ENCODE assay signal across 1 cellular context in the genomic region with DNA sequence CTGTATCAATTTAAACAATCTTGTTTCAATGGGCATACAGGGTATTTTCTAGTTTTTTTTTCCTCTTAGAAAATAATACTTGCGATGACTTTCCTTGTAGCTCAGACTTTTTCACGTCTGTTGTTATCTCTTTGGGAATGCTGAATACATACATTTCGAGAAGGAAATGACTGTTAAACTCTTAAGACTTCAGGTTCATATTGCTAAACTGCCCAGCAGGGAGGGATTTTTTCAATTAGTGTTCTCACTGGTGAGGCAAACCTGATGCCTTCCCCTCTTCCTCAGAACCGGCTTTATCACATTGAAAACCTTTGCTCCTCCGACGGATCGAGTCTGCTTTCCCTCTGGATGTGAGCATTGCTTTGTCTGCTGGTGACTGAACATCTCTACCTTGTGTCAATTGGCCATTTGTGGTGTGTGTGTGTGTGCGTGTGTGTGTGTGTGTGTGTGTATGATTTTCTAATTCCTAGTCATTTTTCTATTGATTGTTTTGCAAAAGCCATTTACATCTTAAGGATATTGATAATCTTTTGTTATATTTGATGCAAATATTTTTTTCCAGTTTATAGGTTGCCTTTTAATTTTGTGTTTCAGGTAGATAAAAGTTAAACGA.
TF ChIP-seq lines count a peak whose summit lies in the region.

No MANE protein-coding gene starts in this region.

TF ChIP-seq in GM12878, 131 proteins besides CTCF, POLR2A, EP300 and RAD21 (continued from another document):
- TF ChIP-seq, protein P1, sequence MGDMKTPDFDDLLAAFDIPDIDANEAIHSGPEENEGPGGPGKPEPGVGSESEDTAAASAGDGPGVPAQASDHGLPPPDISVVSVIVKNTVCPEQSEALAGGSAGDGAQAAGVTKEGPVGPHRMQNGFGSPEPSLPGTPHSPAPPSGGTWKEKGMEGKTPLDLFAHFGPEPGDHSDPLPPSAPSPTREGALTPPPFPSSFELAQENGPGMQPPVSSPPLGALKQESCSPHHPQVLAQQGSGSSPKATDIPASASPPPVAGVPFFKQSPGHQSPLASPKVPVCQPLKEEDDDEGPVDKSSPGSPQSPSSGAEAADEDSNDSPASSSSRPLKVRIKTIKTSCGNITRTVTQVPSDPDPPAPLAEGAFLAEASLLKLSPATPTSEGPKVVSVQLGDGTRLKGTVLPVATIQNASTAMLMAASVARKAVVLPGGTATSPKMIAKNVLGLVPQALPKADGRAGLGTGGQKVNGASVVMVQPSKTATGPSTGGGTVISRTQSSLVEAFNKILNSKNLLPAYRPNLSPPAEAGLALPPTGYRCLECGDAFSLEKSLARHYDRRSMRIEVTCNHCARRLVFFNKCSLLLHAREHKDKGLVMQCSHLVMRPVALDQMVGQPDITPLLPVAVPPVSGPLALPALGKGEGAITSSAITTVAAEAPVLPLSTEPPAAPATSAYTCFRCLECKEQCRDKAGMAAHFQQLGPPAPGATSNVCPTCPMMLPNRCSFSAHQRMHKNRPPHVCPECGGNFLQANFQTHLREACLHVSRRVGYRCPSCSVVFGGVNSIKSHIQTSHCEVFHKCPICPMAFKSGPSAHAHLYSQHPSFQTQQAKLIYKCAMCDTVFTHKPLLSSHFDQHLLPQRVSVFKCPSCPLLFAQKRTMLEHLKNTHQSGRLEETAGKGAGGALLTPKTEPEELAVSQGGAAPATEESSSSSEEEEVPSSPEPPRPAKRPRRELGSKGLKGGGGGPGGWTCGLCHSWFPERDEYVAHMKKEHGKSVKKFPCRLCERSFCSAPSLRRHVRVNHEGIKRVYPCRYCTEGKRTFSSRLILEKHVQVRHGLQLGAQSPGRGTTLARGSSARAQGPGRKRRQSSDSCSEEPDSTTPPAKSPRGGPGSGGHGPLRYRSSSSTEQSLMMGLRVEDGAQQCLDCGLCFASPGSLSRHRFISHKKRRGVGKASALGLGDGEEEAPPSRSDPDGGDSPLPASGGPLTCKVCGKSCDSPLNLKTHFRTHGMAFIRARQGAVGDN (IDR thresholded peaks at IDR 0.05), result no peak
- TF ChIP-seq NR2F1 (conservative IDR thresholded peaks at IDR 0.05) (no peak), SIX5 (IDR thresholded peaks at IDR 0.05; ENCODE audit: low read depth, low read length, severe bottlenecking) (no peak), NBN (IDR thresholded peaks at IDR 0.05) (peak; percentile 79), BHLHE40 (IDR thresholded peaks at IDR 0.05; ENCODE audit: borderline replicate concordance in 1 of 2, low read depth in 2 of 2, low read length in 1 of 2) (no peak), HDGF (IDR thresholded peaks at IDR 0.05) (peak; percentile 75), IRF4 (IDR thresholded peaks at IDR 0.05; ENCODE audit: low read depth, low read length) (no peak), CBX5 (IDR thresholded peaks at IDR 0.05; ENCODE audit: low read depth) (no peak), ETV6 (conservative IDR thresholded peaks at IDR 0.05 in 1 of 2, IDR thresholded peaks at IDR 0.05 in 1 of 2; ENCODE audit: borderline replicate concordance in 1 of 2, low read depth in 1 of 2) (0 out of 4 replicates have a peak, but pooled peaks of 1 of the 2 experiments have one; percentile 27), EED (IDR thresholded peaks at IDR 0.05; ENCODE audit: low read depth) (no peak), STAT1 (conservative IDR thresholded peaks at IDR 0.05) (no peak), ATF7 (IDR thresholded peaks at IDR 0.05; ENCODE audit: low read depth) (0 out of 2 replicates have a peak, but pooled peaks have one; percentile 23), IKZF1 (conservative IDR thresholded peaks at IDR 0.05) (no peak), SREBF2 (IDR thresholded peaks at IDR 0.05; ENCODE audit: low read length) (no peak), NFXL1 (IDR thresholded peaks at IDR 0.05; ENCODE audit: borderline replicate concordance) (no peak), NFYA (IDR thresholded peaks at IDR 0.05; ENCODE audit: borderline replicate concordance, low read depth, low read length) (no peak), IKZF2 (IDR thresholded peaks at IDR 0.05) (peak; percentile 37 to 38; a peak in 3 of 4 replicates), MYC (IDR thresholded peaks at IDR 0.05; ENCODE audit: insufficient read depth, insufficient read length, insufficient replicate concordance, low read length, severe bottlenecking) (no peak), PML (IDR thresholded peaks at IDR 0.05; ENCODE audit: low read length) (no peak)
- TF ChIP-seq, protein P2, sequence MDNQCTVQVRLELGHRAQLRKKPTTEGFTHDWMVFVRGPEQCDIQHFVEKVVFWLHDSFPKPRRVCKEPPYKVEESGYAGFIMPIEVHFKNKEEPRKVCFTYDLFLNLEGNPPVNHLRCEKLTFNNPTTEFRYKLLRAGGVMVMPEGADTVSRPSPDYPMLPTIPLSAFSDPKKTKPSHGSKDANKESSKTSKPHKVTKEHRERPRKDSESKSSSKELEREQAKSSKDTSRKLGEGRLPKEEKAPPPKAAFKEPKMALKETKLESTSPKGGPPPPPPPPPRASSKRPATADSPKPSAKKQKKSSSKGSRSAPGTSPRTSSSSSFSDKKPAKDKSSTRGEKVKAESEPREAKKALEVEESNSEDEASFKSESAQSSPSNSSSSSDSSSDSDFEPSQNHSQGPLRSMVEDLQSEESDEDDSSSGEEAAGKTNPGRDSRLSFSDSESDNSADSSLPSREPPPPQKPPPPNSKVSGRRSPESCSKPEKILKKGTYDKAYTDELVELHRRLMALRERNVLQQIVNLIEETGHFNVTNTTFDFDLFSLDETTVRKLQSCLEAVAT (IDR thresholded peaks at IDR 0.05), result peak; percentile 81
- TF ChIP-seq, protein P3, sequence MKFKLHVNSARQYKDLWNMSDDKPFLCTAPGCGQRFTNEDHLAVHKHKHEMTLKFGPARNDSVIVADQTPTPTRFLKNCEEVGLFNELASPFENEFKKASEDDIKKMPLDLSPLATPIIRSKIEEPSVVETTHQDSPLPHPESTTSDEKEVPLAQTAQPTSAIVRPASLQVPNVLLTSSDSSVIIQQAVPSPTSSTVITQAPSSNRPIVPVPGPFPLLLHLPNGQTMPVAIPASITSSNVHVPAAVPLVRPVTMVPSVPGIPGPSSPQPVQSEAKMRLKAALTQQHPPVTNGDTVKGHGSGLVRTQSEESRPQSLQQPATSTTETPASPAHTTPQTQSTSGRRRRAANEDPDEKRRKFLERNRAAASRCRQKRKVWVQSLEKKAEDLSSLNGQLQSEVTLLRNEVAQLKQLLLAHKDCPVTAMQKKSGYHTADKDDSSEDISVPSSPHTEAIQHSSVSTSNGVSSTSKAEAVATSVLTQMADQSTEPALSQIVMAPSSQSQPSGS (IDR thresholded peaks at IDR 0.05; ENCODE audit: low read length), result no peak
- TF ChIP-seq, protein P4, sequence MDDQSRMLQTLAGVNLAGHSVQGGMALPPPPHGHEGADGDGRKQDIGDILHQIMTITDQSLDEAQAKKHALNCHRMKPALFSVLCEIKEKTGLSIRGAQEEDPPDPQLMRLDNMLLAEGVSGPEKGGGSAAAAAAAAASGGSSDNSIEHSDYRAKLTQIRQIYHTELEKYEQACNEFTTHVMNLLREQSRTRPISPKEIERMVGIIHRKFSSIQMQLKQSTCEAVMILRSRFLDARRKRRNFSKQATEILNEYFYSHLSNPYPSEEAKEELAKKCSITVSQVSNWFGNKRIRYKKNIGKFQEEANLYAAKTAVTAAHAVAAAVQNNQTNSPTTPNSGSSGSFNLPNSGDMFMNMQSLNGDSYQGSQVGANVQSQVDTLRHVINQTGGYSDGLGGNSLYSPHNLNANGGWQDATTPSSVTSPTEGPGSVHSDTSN (IDR thresholded peaks at IDR 0.05; ENCODE audit: insufficient replicate concordance, low read depth, low read length), result peak; percentile 60
